14 cellular contexts compared by ENCODE assay signal in the genomic region with DNA sequence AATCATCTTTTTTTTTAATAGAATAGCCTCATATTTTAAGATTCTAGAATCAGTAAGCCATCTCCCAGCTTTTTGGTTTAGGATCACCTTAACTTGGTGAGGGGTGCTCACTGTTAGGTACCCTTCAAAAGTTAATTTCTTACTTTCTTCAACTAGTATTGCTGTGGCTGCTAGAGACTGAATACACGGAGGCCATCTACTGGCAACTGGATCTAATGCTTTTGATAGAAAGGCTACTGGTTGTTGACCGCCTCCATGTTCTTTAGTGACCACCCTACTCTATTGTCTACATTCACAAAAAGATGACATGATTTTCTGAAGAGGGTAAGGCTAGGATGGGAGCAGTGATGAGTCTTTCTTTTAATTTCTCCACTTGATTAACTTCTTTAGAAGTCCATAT. TPM values are rescaled to one million over a fixed set of nuclear protein-coding genes. Genes with fewer than 3 reads are reported as not detected.
DNase-seq lines count a peak whose midpoint lies in the region; ATAC-seq and TF ChIP-seq lines count a peak whose summit lies in the region.
"Had no signal": no experiment of that assay in that cellular context is flagged by ENCODE, and none has a peak within 500 bp of the region (broad histone marks: within the 10 kb centered on the region; RNA-seq: fewer than 3 reads in every experiment).

No MANE protein-coding gene starts in this region.

- intact Hi-C loops in left ventricle myocardium inferior (cut with micrococcal nuclease) (no loop called here), OCI-LY7 (cut with micrococcal nuclease; ENCODE audit: unreplicated experiment) (loop anchor here (1.0 kb wide), 1 partner anchor 46 kb away; no protein-coding TSS in a partner anchor)

- H3K27me3 ChIP-seq in left ventricle myocardium inferior (ENCODE audit: low read depth) (peaks cover 48% of the 10 kb centered on the region), right atrium auricular region (no peaks in the 10 kb centered on the region)

- CTCF ChIA-PET in OCI-LY7 (lab: Charles Lee; ENCODE audit: unreplicated experiment) = interaction anchor here (0.6 to 2.7 kb wide), 5 partner anchors 24 to 56 kb away, joined by 3 to 17 read pairs (median 12); no protein-coding TSS in a partner anchor

- H3K9me2 ChIP-seq in OCI-LY7 (ENCODE audit: insufficient read depth, low read length) = no peaks in the 10 kb centered on the region

- H4K20me1 ChIP-seq in OCI-LY7 (ENCODE audit: insufficient read depth, low read length) = no peaks in the 10 kb centered on the region

- ATAC-seq in HG02884 (IDR thresholded peaks at IDR 0.05; ENCODE audit: unreplicated experiment) = no peak
- no peak for ATAC-seq in GM21737 (IDR thresholded peaks at IDR 0.05; ENCODE audit: unreplicated experiment)
- no peak for ATAC-seq in GM18909 (IDR thresholded peaks at IDR 0.05; ENCODE audit: poor library complexity, unreplicated experiment)
- ATAC-seq: naive thymus-derived CD4-positive, alpha-beta T cell had no signal

- H3K4me1 ChIP-seq in left ventricle myocardium inferior (no peaks in the 10 kb centered on the region), right atrium auricular region (no peaks in the 10 kb centered on the region), OCI-LY7 (ENCODE audit: insufficient read depth, low read length, poor library complexity, severe bottlenecking) (peaks cover 19% of the 10 kb centered on the region)

- DNase-seq in left ventricle myocardium inferior (no peak), right atrium auricular region (ENCODE audit: low spot score) (no peak), OCI-LY7 (ENCODE audit: low spot score) (peak; percentile 63), epithelial cell of esophagus (ENCODE audit: low read depth) (peak; percentile 15), D341Med (ENCODE audit: low spot score) (no peak)
- DNase-seq: activated B cell treated with CpG ODN at 0.5 μM for 24 hours; activated naive CD4-positive, alpha-beta T cell treated with anti-CD3 and anti-CD28 coated beads, Interleukin-2, amount 10 ng/mL, durations not matched to agents 7 days and 5 days; effector memory CD4-positive, alpha-beta T cell; naive thymus-derived CD4-positive, alpha-beta T cell; NCI-H1092 treated with DMSO at 0.1 percent for 48 hours; stimulated activated naive CD4-positive, alpha-beta T cell treated with Interleukin-2 at 50 U/mL for 16 hours had no signal

- H3K79me2 ChIP-seq in OCI-LY7 (ENCODE audit: insufficient read depth, low read depth, low read length) = no peaks in the 10 kb centered on the region

- peak; percentile 37 for TF ChIP-seq CTCF in left ventricle myocardium inferior (IDR thresholded peaks at IDR 0.05; ENCODE audit: borderline replicate concordance)
- TF ChIP-seq CTCF in right atrium auricular region (IDR thresholded peaks at IDR 0.05) = peak in 1 of 2 donors; percentile 27
- TF ChIP-seq CTCF in OCI-LY7 (conservative IDR thresholded peaks at IDR 0.05; ENCODE audit: low read length) = peak; percentile 92
- peak; percentile 49 for TF ChIP-seq CTCF in epithelial cell of esophagus (IDR thresholded peaks at IDR 0.05; ENCODE audit: insufficient read depth, low read depth, low read length, missing control alignments)

- peak overlapping the region; percentile 37 for H3K4me2 ChIP-seq in OCI-LY7 (ENCODE audit: low read length)

- no peak overlapping the region for H3K4me3 ChIP-seq in left ventricle myocardium inferior
- H3K4me3 ChIP-seq in right atrium auricular region = no peak overlapping the region
- H3K4me3 ChIP-seq in OCI-LY7 (ENCODE audit: low read depth, low read length, poor library complexity, severe bottlenecking) = no peak overlapping the region
- no peak overlapping the region for H3K4me3 ChIP-seq in epithelial cell of esophagus (ENCODE audit: low read length)

- H3K9me3 ChIP-seq in left ventricle myocardium inferior (replicated peaks) (no peaks in the 10 kb centered on the region), right atrium auricular region (no peaks in the 10 kb centered on the region), OCI-LY7 (ENCODE audit: low read length) (no peaks in the 10 kb centered on the region)

- BruUV-seq in OCI-LY7 (replicated peaks; lab: Mats Ljungman, UMichigan) = no TSS peak

- H3K36me3 ChIP-seq in left ventricle myocardium inferior (no peaks in the 10 kb centered on the region), right atrium auricular region (no peaks in the 10 kb centered on the region), OCI-LY7 (ENCODE audit: insufficient read depth, low read length) (no peaks in the 10 kb centered on the region)

- POLR2A ChIA-PET in OCI-LY7 (lab: Charles Lee) = interaction anchor here (0.6 to 1.7 kb wide), 6 partner anchors 14 to 45 kb away, joined by 3 to 9 read pairs (median 5); no protein-coding TSS in a partner anchor

- H2AFZ ChIP-seq in OCI-LY7 (ENCODE audit: low read length) = peak overlapping the region; percentile 48; the same call in 1 of the 2 replicates

- H3K27ac ChIP-seq in left ventricle myocardium inferior (replicated peaks) (no peak overlapping the region), right atrium auricular region (no peak overlapping the region), OCI-LY7 (ENCODE audit: low read depth, low read length, poor library complexity, severe bottlenecking) (no peak overlapping the region)

RNA-seq across cellular contexts. Expression of a gene that starts 16.7 kb away (rescaled TPM):
- not detected for total RNA-seq in left ventricle myocardium inferior
- total RNA-seq in right atrium auricular region = not detected
- total RNA-seq in OCI-LY7 (2014; rRNA removed; shearing (Covaris generic)) = 1.5 and 2.9 TPM in 2 replicates
- 8.0 and 8.3 TPM in 2 replicates for total RNA-seq in OCI-LY7 (2022)
- total RNA-seq: activated B cell treated with CpG ODN at 0.5 μM for 24 hours; naive thymus-derived CD4-positive, alpha-beta T cell had no signal

RNA-seq across cellular contexts. Expression of a gene that starts 40.6 kb away (rescaled TPM):
- total RNA-seq in left ventricle myocardium inferior (not detected), right atrium auricular region (not detected), OCI-LY7 (2022) (45.1 and 54.4 TPM in 2 replicates)
- total RNA-seq in OCI-LY7 (2014; rRNA removed; shearing (Covaris generic)) = 17.1 and 25.6 TPM in 2 replicates
- total RNA-seq: activated B cell treated with CpG ODN at 0.5 μM for 24 hours had no signal

RNA-seq across cellular contexts. Expression of a gene that starts 51.6 kb away (rescaled TPM):
- 0.14 TPM for total RNA-seq in left ventricle myocardium inferior
- not detected for total RNA-seq in right atrium auricular region
- total RNA-seq in OCI-LY7 (2014; rRNA removed; shearing (Covaris generic)) = 2.4 and 4.3 TPM in 2 replicates
- total RNA-seq in OCI-LY7 (2022) = 5.3 and 5.7 TPM in 2 replicates
- total RNA-seq: activated B cell treated with CpG ODN at 0.5 μM for 24 hours; naive thymus-derived CD4-positive, alpha-beta T cell had no signal

Comparison
In these comparisons a context has a peak if more than half of its experiments do, and no peak if none do; other contexts are left out.
1. DNase-seq: peak in OCI-LY7 (single experiment) and epithelial cell of esophagus (single experiment); none in left ventricle myocardium inferior (single experiment), right atrium auricular region (single experiment) and D341Med (single experiment).
2. RNA of a gene that starts 40.6 kb away (total RNA-seq): 17.1 to 54.4 TPM in OCI-LY7; not detected in left ventricle myocardium inferior (single experiment) and not detected in right atrium auricular region; every median in the first group is over 10 times any median in the second.